8 cellular contexts compared by ENCODE assay signal in the genomic region with DNA sequence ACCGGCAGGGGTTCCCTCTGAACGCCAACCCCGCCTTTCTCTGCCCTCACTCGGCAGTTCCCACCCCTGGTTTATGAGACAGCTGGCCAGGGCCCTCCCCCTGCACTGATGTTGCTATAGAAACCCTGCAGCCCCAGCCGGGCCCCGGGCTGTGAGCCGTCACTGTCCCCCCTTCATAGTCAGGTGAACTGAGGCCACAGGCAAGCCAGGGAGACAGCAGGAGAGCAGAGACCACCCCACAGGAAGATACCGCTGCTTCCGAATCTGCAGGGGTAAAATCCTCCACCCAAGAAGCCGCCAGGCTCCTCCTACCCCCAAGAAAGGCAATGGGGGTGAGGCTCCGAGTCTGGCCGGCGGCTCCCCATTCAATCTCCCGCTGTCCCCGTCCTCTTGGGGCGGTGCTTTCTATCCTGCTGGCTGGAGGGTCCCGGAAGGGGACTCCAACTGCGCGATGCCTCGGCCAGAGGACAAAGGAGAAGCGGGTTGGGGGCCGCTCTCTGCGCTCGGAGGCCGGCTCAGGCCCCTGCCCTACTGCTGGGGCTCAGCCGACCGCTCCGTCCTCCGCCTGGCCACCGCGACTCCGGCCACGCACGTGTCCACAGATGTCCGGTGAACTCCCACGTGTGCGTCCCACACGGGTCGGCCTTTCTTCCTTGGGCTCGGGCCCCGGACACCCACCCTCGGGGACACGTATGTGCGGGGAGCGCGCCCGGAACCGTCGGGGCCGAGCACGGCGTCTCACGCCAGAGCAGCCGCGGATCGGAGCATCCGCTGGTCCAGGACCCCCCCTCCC. TPM values are rescaled to one million over a fixed set of nuclear protein-coding genes. Genes with fewer than 3 reads are reported as not detected.
DNase-seq lines count a peak whose midpoint lies in the region; ATAC-seq and TF ChIP-seq lines count a peak whose summit lies in the region.

No MANE protein-coding gene starts in this region.

- H3K27me3 Mint-ChIP-seq in T-helper 1 cell treated with Interleukin-12 subunit alpha and Interleukin-12 subunit beta and Interleukin-4 antibody, amounts not matched to agents 30 μg/mL and 1 μg/mL, for 36 hours (ENCODE audit: low read depth): no peaks in the 10 kb centered on the region

- H3K4me1 ChIP-seq in right cardiac atrium (ENCODE audit: control insufficient read depth, insufficient read depth, low read length): peaks cover 6% of the 10 kb centered on the region
- H3K4me1 ChIP-seq in rectal smooth muscle tissue (ENCODE audit: control insufficient read depth, insufficient read depth, low read length): peaks cover 7% of the 10 kb centered on the region

- peak overlapping the region; percentile 52 for H3K9ac ChIP-seq in rectal smooth muscle tissue (ENCODE audit: low read length)

- H3K27me3 ChIP-seq in right cardiac atrium (ENCODE audit: control insufficient read depth, insufficient read depth) (no peaks in the 10 kb centered on the region), rectal smooth muscle tissue (ENCODE audit: control insufficient read depth, insufficient read depth, low read length) (no peaks in the 10 kb centered on the region)

- TF ChIP-seq CTCF in GM10266 (IDR thresholded peaks at IDR 0.05; ENCODE audit: control insufficient read depth, insufficient read depth, low read depth, missing control alignments): no peak

- H3K36me3 Mint-ChIP-seq in T-helper 1 cell treated with Interleukin-12 subunit alpha and Interleukin-12 subunit beta and Interleukin-4 antibody, amounts not matched to agents 30 μg/mL and 1 μg/mL, for 36 hours (ENCODE audit: low read depth): peaks cover 4% of the 10 kb centered on the region

- WGBS in right cardiac atrium: under 1% methylated on average over 57 of the region's 57 CpGs

- H3K9me3 ChIP-seq in right cardiac atrium (ENCODE audit: control insufficient read depth, low read length): no peaks in the 10 kb centered on the region

- peaks cover 10% of the 10 kb centered on the region for H3K4me1 Mint-ChIP-seq in T-helper 1 cell treated with Interleukin-12 subunit alpha and Interleukin-12 subunit beta and Interleukin-4 antibody, amounts not matched to agents 30 μg/mL and 1 μg/mL, for 36 hours (ENCODE audit: low read depth)

- peaks cover 3% of the 10 kb centered on the region for H3K36me3 ChIP-seq in rectal smooth muscle tissue (ENCODE audit: control insufficient read depth, insufficient read depth, low read length)

- peak overlapping the region; percentile 88 for H3K27ac Mint-ChIP-seq in T-helper 1 cell treated with Interleukin-12 subunit alpha and Interleukin-12 subunit beta and Interleukin-4 antibody, amounts not matched to agents 30 μg/mL and 1 μg/mL, for 36 hours

- H3K4me3 ChIP-seq in right cardiac atrium (ENCODE audit: low read length) (peak overlapping the region; percentile 66), rectal smooth muscle tissue (ENCODE audit: low read length) (peak overlapping the region; percentile 71)

- ATAC-seq in HG02798 (IDR thresholded peaks at IDR 0.05; ENCODE audit: poor library complexity, unreplicated experiment) (peak; percentile 45), right cardiac atrium (peak; percentile 53 to 61), GM21360 (IDR thresholded peaks at IDR 0.05; ENCODE audit: unreplicated experiment) (no peak)

- H3K4me3 Mint-ChIP-seq in T-helper 1 cell treated with Interleukin-12 subunit alpha and Interleukin-12 subunit beta and Interleukin-4 antibody, amounts not matched to agents 30 μg/mL and 1 μg/mL, for 36 hours: peak overlapping the region; percentile 94

- H3K27ac ChIP-seq in right cardiac atrium (ENCODE audit: low read length) (peak overlapping the region; percentile 26), rectal smooth muscle tissue (ENCODE audit: low read depth, low read length) (peak overlapping the region; percentile 77)

- DNase-seq in GM10266 (ENCODE audit: extremely low spot score) (peak; percentile 93), NCI-H146 (lab: John Stamatoyannopoulos, UW) (peak; percentile 91), amniotic stem cell (lab: John Stamatoyannopoulos, UW) (peak; percentile 83), right cardiac atrium (peak; percentile 75 to 89 (median 87))

- no peaks in the 10 kb centered on the region for H3K9me3 Mint-ChIP-seq in T-helper 1 cell treated with Interleukin-12 subunit alpha and Interleukin-12 subunit beta and Interleukin-4 antibody, amounts not matched to agents 30 μg/mL and 1 μg/mL, for 36 hours

- intact Hi-C loops in right cardiac atrium (cut with DNase I): no loop called here

RNA-seq across cellular contexts. Expression of gene SLC25A22, which starts 0.6 kb away (rescaled TPM):
- 1 to 10 TPM; 3.8 to 9.0 (median 6.5) TPM for total RNA-seq in right cardiac atrium
- polyA plus RNA-seq in right cardiac atrium: 4.1 TPM

RNA-seq across cellular contexts. Expression of gene PIDD1, which starts 7.5 kb away (rescaled TPM):
- 1 to 10 TPM; 5.6 to 9.6 (median 8.9) TPM for total RNA-seq in right cardiac atrium
- 10.4 TPM for polyA plus RNA-seq in right cardiac atrium

RNA-seq across cellular contexts. Expression of gene CEND1, which starts 7.6 kb away (rescaled TPM):
- total RNA-seq in right cardiac atrium: under 1 TPM in 3 of 4 donors, not detected in 1; 0.15 to 0.37 (median 0.28) TPM
- 0.59 TPM for polyA plus RNA-seq in right cardiac atrium

RNA-seq across cellular contexts. Expression of gene RPLP2, which starts 12.3 kb away (rescaled TPM):
- 1,000 to 10,000 TPM in 3 of 4 donors, 100 to 1,000 TPM in 1; 949 to 1,291 (median 1,094) TPM for total RNA-seq in right cardiac atrium
- 859 TPM for polyA plus RNA-seq in right cardiac atrium

RNA-seq across cellular contexts. Expression of gene GATD1, which starts 20.2 kb away (rescaled TPM):
- total RNA-seq in right cardiac atrium: 10 to 100 TPM; 30.0 to 34.5 (median 30.8) TPM
- 26.7 TPM for polyA plus RNA-seq in right cardiac atrium
